In genomic region chrX:29903365-29903764, GRCh38 we compare ENCODE assay signal across 12 cellular contexts.
DNase-seq lines count a peak whose midpoint lies in the region; FAIRE-seq and TF ChIP-seq lines count a peak whose summit lies in the region.
"Had no signal": no experiment of that assay in that cellular context is flagged by ENCODE, and none has a peak within 500 bp of the region (broad histone marks: within the 10 kb centered on the region; RNA-seq: fewer than 3 reads in every experiment).

No MANE protein-coding gene starts in this region.

- no peak overlapping the region for H3K56ac ChIP-seq in H9 (ENCODE audit: insufficient read length, low read depth, low read length)

- H3K9ac ChIP-seq in H9 (ENCODE audit: extremely low read depth, insufficient read length, low read length), result no peak overlapping the region
- no peak overlapping the region for H3K9ac ChIP-seq in astrocyte (ENCODE audit: low read length)

- peaks cover 12 to 58% of the 10 kb centered on the region in 2 experiments for H3K9me3 Mint-ChIP-seq in H9
- no peaks in the 10 kb centered on the region for H3K9me3 Mint-ChIP-seq in astrocyte (ENCODE audit: unreplicated experiment)
- H3K9me3 Mint-ChIP-seq in activated CD4-positive, alpha-beta memory T cell treated with anti-CD3 and anti-CD28 coated beads for 36 hours, result no peaks in the 10 kb centered on the region

- H3K36me3 Mint-ChIP-seq in H9 (ENCODE audit: insufficient read depth in 1 of 3, low read depth in 3 of 3) (peaks cover 0 to 7% (median 0%) of the 10 kb centered on the region in 3 experiments; a peak in 1 of 7 replicates), astrocyte (ENCODE audit: low read depth, unreplicated experiment) (no peaks in the 10 kb centered on the region)
- H3K36me3 Mint-ChIP-seq in activated CD4-positive, alpha-beta memory T cell treated with anti-CD3 and anti-CD28 coated beads for 36 hours, result no peaks in the 10 kb centered on the region

- H2BK5ac ChIP-seq in H9 (ENCODE audit: insufficient read length, low read length), result no peak overlapping the region

- H4K91ac ChIP-seq in H9 (ENCODE audit: insufficient read length, low read depth, low read length), result no peak overlapping the region

- H3K36me3 ChIP-seq in A673 (ENCODE audit: insufficient read depth, low read length, poor library complexity, severe bottlenecking) (no peaks in the 10 kb centered on the region), astrocyte (ENCODE audit: insufficient read depth, low read length) (no peaks in the 10 kb centered on the region)

- no peak overlapping the region for H2BK12ac ChIP-seq in H9 (ENCODE audit: insufficient read length, low read depth, low read length)

- no peaks in the 10 kb centered on the region for H3K27me3 Mint-ChIP-seq in H9 (ENCODE audit: low read depth)
- no peaks in the 10 kb centered on the region for H3K27me3 Mint-ChIP-seq in astrocyte (ENCODE audit: low read depth, unreplicated experiment)
- no peaks in the 10 kb centered on the region for H3K27me3 Mint-ChIP-seq in activated CD4-positive, alpha-beta memory T cell treated with anti-CD3 and anti-CD28 coated beads for 36 hours

- no peaks in the 10 kb centered on the region for H3K79me1 ChIP-seq in H9 (ENCODE audit: insufficient read depth, low read depth, low read length, poor library complexity, severe bottlenecking)

- no peaks in the 10 kb centered on the region for H3K27me3 ChIP-seq in A673 (replicated peaks; ENCODE audit: insufficient read depth, low read depth, low read length, poor library complexity)
- H3K27me3 ChIP-seq in H9 (ENCODE audit: insufficient read depth, low read length), result no peaks in the 10 kb centered on the region
- no peaks in the 10 kb centered on the region for H3K27me3 ChIP-seq in astrocyte (ENCODE audit: insufficient read depth, low read length)

- intact Hi-C loops in A673 (cut with micrococcal nuclease; ENCODE audit: unreplicated experiment), result loop anchor here (5.0 to 10.0 kb wide), 3 partner anchors 211 to 1319 kb away; partner anchors contain the start of gene IL1RAPL1
- intact Hi-C loops in activated CD4-positive, alpha-beta memory T cell treated with anti-CD3 and anti-CD28 coated beads for 36 hours (cut with micrococcal nuclease), result no loop called here

- H3K18ac ChIP-seq in H9 (ENCODE audit: insufficient read length, low read depth, low read length), result no peak overlapping the region

- H3K27ac ChIP-seq in A673 (ENCODE audit: low read depth, low read length, poor library complexity, severe bottlenecking) (no peak overlapping the region), H9 (ENCODE audit: insufficient read length, low read depth, low read length) (no peak overlapping the region), astrocyte (ENCODE audit: low read depth, low read length) (no peak overlapping the region)

- H3K4me1 Mint-ChIP-seq in H9 (peaks cover 3 to 7% of the 10 kb centered on the region in 2 experiments), astrocyte (ENCODE audit: low read depth, unreplicated experiment) (no peaks in the 10 kb centered on the region)
- H3K4me1 Mint-ChIP-seq in activated CD4-positive, alpha-beta memory T cell treated with anti-CD3 and anti-CD28 coated beads for 36 hours (ENCODE audit: low read depth), result no peaks in the 10 kb centered on the region

- H3T11ph ChIP-seq in H9 (ENCODE audit: low read length), result no peak overlapping the region

- no peak overlapping the region for H3K23ac ChIP-seq in H9 (ENCODE audit: insufficient read length, low read depth, low read length)

- H3K4me3 ChIP-seq in A673 (ENCODE audit: low read depth, low read length, poor library complexity, severe bottlenecking), result no peak overlapping the region
- H3K4me3 ChIP-seq in astrocyte (ENCODE audit: insufficient read depth, low read depth, low read length), result no peak overlapping the region

- no peaks in the 10 kb centered on the region for H3K9me3 ChIP-seq in A673 (ENCODE audit: low read depth, low read length, poor library complexity, severe bottlenecking)
- H3K9me3 ChIP-seq in H9 (ENCODE audit: control insufficient read depth, low read depth, low read length), result no peaks in the 10 kb centered on the region
- H3K9me3 ChIP-seq in astrocyte (ENCODE audit: insufficient read depth, low read depth, low read length), result no peaks in the 10 kb centered on the region

- H3K4me3 Mint-ChIP-seq in H9, result no peak overlapping the region
- H3K4me3 Mint-ChIP-seq in astrocyte (ENCODE audit: unreplicated experiment), result no peak overlapping the region
- H3K4me3 Mint-ChIP-seq in activated CD4-positive, alpha-beta memory T cell treated with anti-CD3 and anti-CD28 coated beads for 36 hours, result no peak overlapping the region

- no peak overlapping the region for H2BK20ac ChIP-seq in H9 (ENCODE audit: low read depth, low read length, poor library complexity, severe bottlenecking)

- H3K14ac ChIP-seq in H9 (ENCODE audit: insufficient read depth, low read length), result no peak overlapping the region

- TF ChIP-seq CTCF in A673 (conservative IDR thresholded peaks at IDR 0.05; ENCODE audit: low read depth, low read length), result peak; percentile 50; the same call in 1 of the 2 replicates
- peak; percentile 62 for TF ChIP-seq CTCF in H9 (conservative IDR thresholded peaks at IDR 0.05)
- peak; percentile 16 for TF ChIP-seq CTCF in astrocyte (IDR thresholded peaks at IDR 0.05; ENCODE audit: insufficient read depth, low read depth, low read length)

- POLR2A ChIA-PET in A673 (lab: Charles Lee; ENCODE audit: low non-redundant PET), result no interaction called here
- POLR2A ChIA-PET in activated CD4-positive, alpha-beta memory T cell treated with anti-CD3 and anti-CD28 coated beads for 36 hours (lab: Charles Lee), result no interaction called here

- no peak overlapping the region for H3K27ac Mint-ChIP-seq in H9
- no peak overlapping the region for H3K27ac Mint-ChIP-seq in astrocyte (ENCODE audit: unreplicated experiment)
- no peak overlapping the region for H3K27ac Mint-ChIP-seq in activated CD4-positive, alpha-beta memory T cell treated with anti-CD3 and anti-CD28 coated beads for 36 hours

- H3K4me2 ChIP-seq in H9 (ENCODE audit: insufficient read depth, insufficient read length, low read length) (no peak overlapping the region), astrocyte (ENCODE audit: low read length) (peak overlapping the region; percentile 33)

- H4K8ac ChIP-seq in H9 (replicated peaks; ENCODE audit: insufficient read length, low read depth, low read length), result no peak overlapping the region

- no peak overlapping the region for H2BK120ac ChIP-seq in H9 (ENCODE audit: low read depth, low read length, poor library complexity, severe bottlenecking)

- BruUV-seq in A673 (replicated peaks; lab: Mats Ljungman, UMichigan), result no TSS peak

- H3K23me2 ChIP-seq in H9 (ENCODE audit: insufficient read length, low read depth, low read length, poor library complexity, severe bottlenecking), result no peaks in the 10 kb centered on the region

- FAIRE-seq in astrocyte (lab: Jason Lieb, UNC), result peak; percentile 96

- H2BK15ac ChIP-seq in H9 (ENCODE audit: low read depth, low read length), result no peak overlapping the region

- H3K79me2 ChIP-seq in H9 (ENCODE audit: insufficient read depth, low read length), result no peaks in the 10 kb centered on the region
- no peaks in the 10 kb centered on the region for H3K79me2 ChIP-seq in astrocyte (ENCODE audit: insufficient read depth, low read length)

- no peak overlapping the region for H4K5ac ChIP-seq in H9 (ENCODE audit: insufficient read length, low read depth, low read length)

- H3K4me1 ChIP-seq in A673 (ENCODE audit: insufficient read depth, low read length, poor library complexity, severe bottlenecking) (no peaks in the 10 kb centered on the region), H9 (ENCODE audit: insufficient read depth, low read length) (no peaks in the 10 kb centered on the region), astrocyte (ENCODE audit: insufficient read depth, low read length) (no peaks in the 10 kb centered on the region)

- H2AK5ac ChIP-seq in H9 (ENCODE audit: insufficient read length, low read length), result no peak overlapping the region

- H4K20me1 ChIP-seq in H9 (ENCODE audit: control insufficient read depth, insufficient read depth, insufficient read length) (no peaks in the 10 kb centered on the region), astrocyte (ENCODE audit: insufficient read depth, low read length) (no peaks in the 10 kb centered on the region)

- H2AFZ ChIP-seq in H9 (ENCODE audit: low read length), result no peak overlapping the region
- no peak overlapping the region for H2AFZ ChIP-seq in astrocyte (ENCODE audit: low read depth, low read length)

- H3K4ac ChIP-seq in H9 (ENCODE audit: low read depth, low read length), result no peak overlapping the region

- CTCF ChIA-PET in A673 (lab: Charles Lee), result no interaction called here
- CTCF ChIA-PET in activated CD4-positive, alpha-beta memory T cell treated with anti-CD3 and anti-CD28 coated beads for 36 hours (lab: Charles Lee), result no interaction called here

- DNase-seq in A673 (ENCODE audit: low spot score) (no peak), H9 (no peak), astrocyte (ENCODE audit: low read depth) (no peak), iris pigment epithelial cell (ENCODE audit: low read depth) (peak; percentile 12), iPS-NIHi7 (ENCODE audit: extremely low spot score) (no peak), H4 (ENCODE audit: low spot score) (no peak)
- no peak for DNase-seq in stimulated activated CD4-positive, alpha-beta T cell treated with anti-CD3 and anti-CD28 coated beads, Interleukin-4, amount 100 ng/mL, for 4 hours
- DNase-seq in activated CD4-positive, alpha-beta memory T cell treated with anti-CD3 and anti-CD28 coated beads for 36 hours, result no peak
- DNase-seq: activated effector memory CD4-positive, alpha-beta T cell treated with Interleukin-2 at 50 U/mL for 16 hours; effector CD4-positive, alpha-beta T cell; NCI-H2029; RPMI8226 had no signal
